ENCODE assay signal across 12 cellular contexts in genomic region chr20:31788578-31788977, GRCh38. TPM values are rescaled to one million over a fixed set of nuclear protein-coding genes. Genes with fewer than 3 reads are reported as not detected.
DNase-seq lines count a peak whose midpoint lies in the region; ATAC-seq lines count a peak whose summit lies in the region.
"Had no signal": no experiment of that assay in that cellular context is flagged by ENCODE, and none has a peak within 500 bp of the region (broad histone marks: within the 10 kb centered on the region; RNA-seq: fewer than 3 reads in every experiment).

No MANE protein-coding gene starts in this region.

- no peak overlapping the region for H2BK15ac ChIP-seq in mesendoderm (replicated peaks; ENCODE audit: low read depth)

- H2BK5ac ChIP-seq in mesendoderm (ENCODE audit: low read length): no peak overlapping the region

- H3K79me1 ChIP-seq in mesendoderm (ENCODE audit: low read length): no peaks in the 10 kb centered on the region

- H3K27me3 Mint-ChIP-seq in T-cell: no peaks in the 10 kb centered on the region
- H3K27me3 Mint-ChIP-seq: activated naive CD4-positive, alpha-beta T cell treated with anti-CD3 and anti-CD28 coated beads, Interleukin-2, amount 10 ng/mL, durations not matched to agents 7 days and 5 days; CD4-positive, alpha-beta memory T cell had no signal

- H3K4me1 ChIP-seq in adipocyte (ENCODE audit: control insufficient read depth, insufficient read depth, low read length) (no peaks in the 10 kb centered on the region), mesendoderm (ENCODE audit: control insufficient read depth, low read depth, low read length) (no peaks in the 10 kb centered on the region)

- H3K18ac ChIP-seq in mesendoderm (ENCODE audit: low read length): no peak overlapping the region

- no peak overlapping the region for H3K23ac ChIP-seq in mesendoderm (ENCODE audit: low read length)

- H3K36me3 ChIP-seq in adipocyte (ENCODE audit: control insufficient read depth, insufficient read depth, low read length, severe bottlenecking): peaks cover 11% of the 10 kb centered on the region
- peaks cover 7% of the 10 kb centered on the region for H3K36me3 ChIP-seq in mesendoderm (ENCODE audit: control insufficient read depth, insufficient read depth, low read length)

- no peak overlapping the region for H3K56ac ChIP-seq in mesendoderm (ENCODE audit: low read length)

- no peak overlapping the region for H2BK120ac ChIP-seq in mesendoderm (ENCODE audit: low read depth, low read length)

- H4K5ac ChIP-seq in mesendoderm (ENCODE audit: low read length): no peak overlapping the region

- CTCF ChIA-PET in T-cell (lab: Charles Lee): no interaction called here

- no peak overlapping the region for H3K27ac Mint-ChIP-seq in T-cell
- H3K27ac Mint-ChIP-seq: activated naive CD4-positive, alpha-beta T cell treated with anti-CD3 and anti-CD28 coated beads, Interleukin-2, amount 10 ng/mL, durations not matched to agents 7 days and 5 days had no signal

- no peak overlapping the region for H3K4me3 ChIP-seq in adipocyte (ENCODE audit: low read length)
- H3K4me3 ChIP-seq in mesendoderm (ENCODE audit: low read length): no peak overlapping the region

- H3K4me1 Mint-ChIP-seq in T-cell: no peaks in the 10 kb centered on the region
- H3K4me1 Mint-ChIP-seq: activated naive CD4-positive, alpha-beta T cell treated with anti-CD3 and anti-CD28 coated beads, Interleukin-2, amount 10 ng/mL, durations not matched to agents 7 days and 5 days; CD4-positive, alpha-beta memory T cell had no signal

- H3K79me2 ChIP-seq in mesendoderm (ENCODE audit: control insufficient read depth, insufficient read depth, low read length): no peaks in the 10 kb centered on the region

- H3K9ac ChIP-seq in adipocyte (ENCODE audit: low read length) (no peak overlapping the region), mesendoderm (ENCODE audit: low read length) (no peak overlapping the region)

- H3K36me3 Mint-ChIP-seq in T-cell: no peaks in the 10 kb centered on the region
- H3K36me3 Mint-ChIP-seq: CD4-positive, alpha-beta memory T cell had no signal

- H3K9me3 Mint-ChIP-seq in T-cell: no peaks in the 10 kb centered on the region
- H3K9me3 Mint-ChIP-seq: activated naive CD4-positive, alpha-beta T cell treated with anti-CD3 and anti-CD28 coated beads, Interleukin-2, amount 10 ng/mL, durations not matched to agents 7 days and 5 days; CD4-positive, alpha-beta memory T cell had no signal

- no peak overlapping the region for H4K8ac ChIP-seq in mesendoderm (ENCODE audit: low read depth, low read length)

- no peak overlapping the region for H3K27ac ChIP-seq in mesendoderm (ENCODE audit: low read depth, low read length)

- no peak overlapping the region for H3K4me2 ChIP-seq in mesendoderm (ENCODE audit: low read length)

- POLR2A ChIA-PET in T-cell (lab: Charles Lee): no interaction called here

- no peak overlapping the region for H3K4ac ChIP-seq in mesendoderm (ENCODE audit: low read depth, low read length)

- H2AK5ac ChIP-seq in mesendoderm (ENCODE audit: low read length): no peak overlapping the region

- ATAC-seq in T-cell (replicated peaks in 1 of 4) (no peak), GM19455 (IDR thresholded peaks at IDR 0.05; ENCODE audit: unreplicated experiment) (no peak)
- ATAC-seq: stimulated activated naive CD8-positive, alpha-beta T cell treated with anti-CD3 and anti-CD28 coated beads, Interleukin-15, Interleukin-2, amounts not matched to agents 100 U/mL and 50 U/mL, for 24 hours had no signal

- H3K27me3 ChIP-seq in adipocyte (replicated peaks; ENCODE audit: control insufficient read depth, insufficient read depth, low read length) (no peaks in the 10 kb centered on the region), mesendoderm (ENCODE audit: insufficient read depth, low read length, poor library complexity) (no peaks in the 10 kb centered on the region)

- DNase-seq in AG20443 (ENCODE audit: low spot score) (peak; percentile 80), HK-2 (ENCODE audit: unreplicated experiment) (peak; percentile 29), adipocyte (ENCODE audit: low read depth) (peak; percentile 28), mesendoderm (peak; percentile 44), OCI-M2 (lab: John Stamatoyannopoulos, UW; ENCODE audit: unreplicated experiment) (no peak), T-helper 2 cell (no peak), T-cell (no peak)
- DNase-seq: activated naive CD4-positive, alpha-beta T cell treated with anti-CD3 and anti-CD28 coated beads, Interleukin-2, amount 10 ng/mL, durations not matched to agents 7 days and 5 days; CD4-positive, alpha-beta memory T cell; NCI-H2227 treated with DMSO at 0.1 percent for 48 hours; stimulated activated naive CD8-positive, alpha-beta T cell treated with anti-CD3 and anti-CD28 coated beads, Interleukin-15, Interleukin-2, amounts not matched to agents 100 U/mL and 50 U/mL, for 24 hours had no signal

- H3K4me3 Mint-ChIP-seq in T-cell: no peak overlapping the region
- H3K4me3 Mint-ChIP-seq: activated naive CD4-positive, alpha-beta T cell treated with anti-CD3 and anti-CD28 coated beads, Interleukin-2, amount 10 ng/mL, durations not matched to agents 7 days and 5 days; CD4-positive, alpha-beta memory T cell had no signal

- WGBS in mesendoderm (ENCODE audit: extremely low coverage, insufficient coverage, low lambda C conversion rate): no CpG with 5 or more reads among the region's 3 CpGs

- no peaks in the 10 kb centered on the region for H3K9me3 ChIP-seq in adipocyte (ENCODE audit: control insufficient read depth, low read length)

RNA-seq across cellular contexts. Expression of gene MYLK2, which starts 30.6 kb away (rescaled TPM):
- polyA plus RNA-seq in mesendoderm (2013, experiment 1 of 2): 0.14 TPM
- 0.22 TPM for polyA plus RNA-seq in mesendoderm (2013, experiment 2 of 2)
- total RNA-seq in T-cell: not detected
- total RNA-seq: CD4-positive, alpha-beta memory T cell had no signal
- polyA plus RNA-seq: CD4-positive, alpha-beta memory T cell had no signal

RNA-seq across cellular contexts. Expression of gene TPX2, which starts 49.5 kb away (rescaled TPM):
- polyA plus RNA-seq in mesendoderm (2013, experiment 1 of 2): 119 TPM
- polyA plus RNA-seq in mesendoderm (2013, experiment 2 of 2): 120 TPM
- total RNA-seq in T-cell: 1 to 10 TPM in 4 of 5 donors, under 1 TPM in 1; 0.99 to 3.0 (median 1.4) TPM

RNA-seq across cellular contexts. Expression of gene FOXS1, which starts 56.8 kb away (rescaled TPM):
- polyA plus RNA-seq in mesendoderm (2013, experiment 1 of 2): 0.03 TPM
- polyA plus RNA-seq in mesendoderm (2013, experiment 2 of 2): not detected
- total RNA-seq in T-cell: not detected
- total RNA-seq: CD4-positive, alpha-beta memory T cell had no signal
- polyA plus RNA-seq: CD4-positive, alpha-beta memory T cell had no signal

Comparison
In these comparisons a context has a peak if more than half of its experiments do, and no peak if none do; other contexts are left out.
1. DNase-seq: peak in AG20443 (single experiment), HK-2 (single experiment), adipocyte (single experiment) and mesendoderm (single experiment); none in OCI-M2 (single experiment), T-helper 2 cell (0 of 5) and T-cell (0 of 34).